ENCODE assay signal across 1 cellular context in the genomic region with DNA sequence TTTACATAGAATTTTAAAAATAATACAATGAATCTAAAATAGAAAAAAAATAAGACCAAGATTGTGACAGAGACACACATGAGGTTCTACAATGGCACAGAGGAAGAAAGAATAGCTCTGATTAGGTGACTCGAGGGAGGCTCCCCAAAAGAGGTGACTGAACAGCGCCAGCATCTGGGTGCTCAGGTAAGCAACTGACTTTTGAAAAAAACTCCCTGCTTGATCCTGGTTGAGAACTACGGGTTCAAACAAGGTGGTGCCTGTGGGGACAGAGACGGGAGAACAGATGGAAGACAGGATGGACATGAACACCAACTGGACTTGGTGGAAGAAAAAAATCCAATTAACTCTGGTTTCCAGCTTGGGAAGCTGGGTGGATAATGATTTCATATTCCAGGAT.
TF ChIP-seq lines count a peak whose summit lies in the region.

No MANE protein-coding gene starts in this region.

TF ChIP-seq in WTC11, 78 proteins besides CTCF, POLR2A, EP300 and RAD21 (continued from another document):
- TF ChIP-seq, protein P1, sequence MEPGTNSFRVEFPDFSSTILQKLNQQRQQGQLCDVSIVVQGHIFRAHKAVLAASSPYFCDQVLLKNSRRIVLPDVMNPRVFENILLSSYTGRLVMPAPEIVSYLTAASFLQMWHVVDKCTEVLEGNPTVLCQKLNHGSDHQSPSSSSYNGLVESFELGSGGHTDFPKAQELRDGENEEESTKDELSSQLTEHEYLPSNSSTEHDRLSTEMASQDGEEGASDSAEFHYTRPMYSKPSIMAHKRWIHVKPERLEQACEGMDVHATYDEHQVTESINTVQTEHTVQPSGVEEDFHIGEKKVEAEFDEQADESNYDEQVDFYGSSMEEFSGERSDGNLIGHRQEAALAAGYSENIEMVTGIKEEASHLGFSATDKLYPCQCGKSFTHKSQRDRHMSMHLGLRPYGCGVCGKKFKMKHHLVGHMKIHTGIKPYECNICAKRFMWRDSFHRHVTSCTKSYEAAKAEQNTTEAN (CRISPR knock-in tag; IDR thresholded peaks at IDR 0.05): no peak
- TF ChIP-seq, protein P2, sequence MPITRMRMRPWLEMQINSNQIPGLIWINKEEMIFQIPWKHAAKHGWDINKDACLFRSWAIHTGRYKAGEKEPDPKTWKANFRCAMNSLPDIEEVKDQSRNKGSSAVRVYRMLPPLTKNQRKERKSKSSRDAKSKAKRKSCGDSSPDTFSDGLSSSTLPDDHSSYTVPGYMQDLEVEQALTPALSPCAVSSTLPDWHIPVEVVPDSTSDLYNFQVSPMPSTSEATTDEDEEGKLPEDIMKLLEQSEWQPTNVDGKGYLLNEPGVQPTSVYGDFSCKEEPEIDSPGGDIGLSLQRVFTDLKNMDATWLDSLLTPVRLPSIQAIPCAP (CRISPR knock-in tag; IDR thresholded peaks at IDR 0.05): no peak
- no peak for TF ChIP-seq FOXK1 (CRISPR knock-in tag; IDR thresholded peaks at IDR 0.05)
